In the genomic region with DNA sequence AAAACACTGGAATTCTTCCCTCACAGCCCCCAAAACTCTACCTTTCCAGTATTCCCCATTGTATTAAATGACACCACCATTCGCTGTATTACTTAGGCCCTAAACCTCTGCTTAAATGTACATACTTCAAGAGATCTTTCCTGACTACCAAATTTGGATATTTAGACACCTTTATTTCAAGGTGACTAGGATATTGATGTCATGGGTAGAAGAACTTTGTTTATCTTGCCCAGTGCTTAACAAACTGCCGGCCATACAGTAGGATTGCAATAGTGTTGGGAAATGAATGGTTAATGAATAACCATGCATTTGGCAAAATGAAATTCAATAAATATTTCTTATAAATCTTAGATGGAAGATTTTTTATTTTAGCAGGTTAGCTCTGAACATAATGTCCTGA, we compare ENCODE assay signal across 25 cellular contexts.
"Had no signal": no experiment of that assay in that cellular context is flagged by ENCODE, and none has a peak within 500 bp of the region (broad histone marks: within the 10 kb centered on the region; RNA-seq: fewer than 3 reads in every experiment).

No MANE protein-coding gene starts in this region.

- ATAC-seq: effector memory CD8-positive, alpha-beta T cell; esophagus mucosa; foreskin keratinocyte; gastrocnemius medialis; gastroesophageal sphincter; heart left ventricle had no signal

- H3K27me3 ChIP-seq: colonic mucosa, dorsolateral prefrontal cortex, esophagus muscularis mucosa, esophagus squamous epithelium, gastrocnemius medialis, heart left ventricle had no signal

- H3K9me3 ChIP-seq: colonic mucosa, esophagus muscularis mucosa, esophagus squamous epithelium, gastrocnemius medialis, gastroesophageal sphincter, heart left ventricle had no signal

- H3K9me3 Mint-ChIP-seq: dendritic cell treated with granulocyte-macrophage colony-stimulating factor and Interleukin-4, amounts not matched to agents 40 ng/mL and 50 ng/mL, for 4 days; endodermal cell had no signal

- H3K4me3 Mint-ChIP-seq: dendritic cell treated with granulocyte-macrophage colony-stimulating factor and Interleukin-4, amounts not matched to agents 40 ng/mL and 50 ng/mL, for 4 days; effector memory CD8-positive, alpha-beta T cell; endodermal cell had no signal

- H3K27ac ChIP-seq: colonic mucosa, coronary artery, dorsolateral prefrontal cortex, epithelial cell of prostate, esophagus muscularis mucosa, esophagus squamous epithelium, foreskin keratinocyte, gastrocnemius medialis, gastroesophageal sphincter, heart left ventricle had no signal

- H3K4me3 ChIP-seq: colonic mucosa, coronary artery, dorsolateral prefrontal cortex, esophagus muscularis mucosa, esophagus squamous epithelium, gastrocnemius medialis, gastroesophageal sphincter, heart left ventricle had no signal

- H3K36me3 ChIP-seq: colonic mucosa, esophagus muscularis mucosa, esophagus squamous epithelium, gastrocnemius medialis, gastroesophageal sphincter, heart left ventricle had no signal

- DNase-seq: colonic mucosa; cortex of kidney; dermis blood vessel endothelial cell; dorsolateral prefrontal cortex; effector CD4-positive, alpha-beta T cell; effector CD8-positive, alpha-beta T cell; effector memory CD4-positive, alpha-beta T cell; effector memory CD8-positive, alpha-beta T cell; endodermal cell; erythroblast; esophagus squamous epithelium; foreskin fibroblast; foreskin keratinocyte; foreskin melanocyte; gastrocnemius medialis; glutamatergic neuron; head of caudate nucleus; heart left ventricle had no signal

- FAIRE-seq: endothelial cell of umbilical vein had no signal

- H3K4me1 ChIP-seq: colonic mucosa, esophagus muscularis mucosa, esophagus squamous epithelium, foreskin keratinocyte, gastrocnemius medialis, gastroesophageal sphincter, heart left ventricle had no signal

- H3K27me3 Mint-ChIP-seq: dendritic cell treated with granulocyte-macrophage colony-stimulating factor and Interleukin-4, amounts not matched to agents 40 ng/mL and 50 ng/mL, for 4 days; effector memory CD8-positive, alpha-beta T cell had no signal

- H3K27ac Mint-ChIP-seq: dendritic cell treated with granulocyte-macrophage colony-stimulating factor and Interleukin-4, amounts not matched to agents 40 ng/mL and 50 ng/mL, for 4 days; effector memory CD8-positive, alpha-beta T cell; endodermal cell had no signal
